Comparison of ENCODE assay signal across 22 cellular contexts in genomic region chr10:43622022-43622421, GRCh38.
"Had no signal": no experiment of that assay in that cellular context is flagged by ENCODE, and none has a peak within 500 bp of the region (broad histone marks: within the 10 kb centered on the region; RNA-seq: fewer than 3 reads in every experiment).

No MANE protein-coding gene starts in this region.

- H3K4me3 Mint-ChIP-seq: dendritic cell treated with granulocyte-macrophage colony-stimulating factor and Interleukin-4, amounts not matched to agents 40 ng/mL and 50 ng/mL, for 4 days; nephron; T-helper 2 cell treated with Interferon-gamma antibody and Interleukin-4, amounts not matched to agents 5 μg/mL and 100 μg/mL, for 36 hours had no signal

- ATAC-seq: heart right ventricle, left lung, psoas muscle had no signal

- DNase-seq: activated CD4-positive, CD25-positive, alpha-beta regulatory T cell treated with anti-CD3 and anti-CD28 coated beads, Interleukin-2, amount 50 U/mL, for 72 hours; activated gamma-delta T cell treated with Interleukin-2 at 50 U/mL for 16 hours; activated T-cell treated with anti-CD3 and anti-CD28 coated beads, Interleukin-2, amount 50 U/mL, for 1 hour; aorta; effector CD4-positive, alpha-beta T cell; erythroblast; foreskin fibroblast; heart right ventricle; kidney; left lung; ovary; psoas muscle; spleen; stimulated activated CD4-positive, alpha-beta T cell treated with anti-CD3 and anti-CD28 coated beads, Interleukin-4, amount 100 ng/mL, for 1 hour; stimulated activated naive CD4-positive, alpha-beta T cell; testis; upper lobe of left lung had no signal

- H3K27ac Mint-ChIP-seq: activated naive CD4-positive, alpha-beta T cell treated with anti-CD3 and anti-CD28 coated beads, Interleukin-2, amount 50 U/mL, for 24 hours; dendritic cell treated with granulocyte-macrophage colony-stimulating factor and Interleukin-4, amounts not matched to agents 40 ng/mL and 50 ng/mL, for 4 days; nephron; T-helper 2 cell treated with Interferon-gamma antibody and Interleukin-4, amounts not matched to agents 5 μg/mL and 100 μg/mL, for 36 hours had no signal

- H3K27me3 Mint-ChIP-seq: activated naive CD4-positive, alpha-beta T cell treated with anti-CD3 and anti-CD28 coated beads, Interleukin-2, amount 50 U/mL, for 24 hours; brain; dendritic cell treated with granulocyte-macrophage colony-stimulating factor and Interleukin-4, amounts not matched to agents 40 ng/mL and 50 ng/mL, for 4 days had no signal
